8 cellular contexts compared by ENCODE assay signal in genomic region chr1:35931424-35932157, GRCh38. TPM values are rescaled to one million over a fixed set of nuclear protein-coding genes. Genes with fewer than 3 reads are reported as not detected.
DNase-seq lines count a peak whose midpoint lies in the region; ATAC-seq and TF ChIP-seq lines count a peak whose summit lies in the region.

No MANE protein-coding gene starts in this region.

- no peak overlapping the region; the same call in 1 of the 2 replicates for H3K27ac ChIP-seq in KMS-11
- peak overlapping the region; percentile 99 for H3K27ac ChIP-seq in left ventricle myocardium inferior (replicated peaks)

- H3K9me3 Mint-ChIP-seq in activated T-helper 2 cell treated with anti-CD3 and anti-CD28 coated beads, Interferon-gamma antibody, Interleukin-2, Interleukin-4, amounts not matched to agents 10 μg/mL and 5 μg/mL and 100 μg/mL, durations not matched to agents 14 hours and 24 hours and 36 hours: no peaks in the 10 kb centered on the region

- peak overlapping the region; percentile 91 for H2AFZ ChIP-seq in KMS-11 (ENCODE audit: low read depth)

- no peak for TF ChIP-seq CTCF in KMS-11 (conservative IDR thresholded peaks at IDR 0.05; ENCODE audit: low read depth, low read length)
- no peak for TF ChIP-seq CTCF in left ventricle myocardium inferior (IDR thresholded peaks at IDR 0.05; ENCODE audit: borderline replicate concordance)

- H3K9ac ChIP-seq in KMS-11: peak overlapping the region; percentile 72; the same call in 1 of the 2 replicates

- peaks cover 27% of the 10 kb centered on the region for H3K4me1 Mint-ChIP-seq in activated T-helper 2 cell treated with anti-CD3 and anti-CD28 coated beads, Interferon-gamma antibody, Interleukin-2, Interleukin-4, amounts not matched to agents 10 μg/mL and 5 μg/mL and 100 μg/mL, durations not matched to agents 14 hours and 24 hours and 36 hours (ENCODE audit: low read depth)

- peak overlapping the region; percentile 78 for H3K27ac Mint-ChIP-seq in activated T-helper 2 cell treated with anti-CD3 and anti-CD28 coated beads, Interferon-gamma antibody, Interleukin-2, Interleukin-4, amounts not matched to agents 10 μg/mL and 5 μg/mL and 100 μg/mL, durations not matched to agents 14 hours and 24 hours and 36 hours

- peaks cover 7% of the 10 kb centered on the region for H3K36me3 Mint-ChIP-seq in activated T-helper 2 cell treated with anti-CD3 and anti-CD28 coated beads, Interferon-gamma antibody, Interleukin-2, Interleukin-4, amounts not matched to agents 10 μg/mL and 5 μg/mL and 100 μg/mL, durations not matched to agents 14 hours and 24 hours and 36 hours (ENCODE audit: low read depth)

- DNase-seq in Caki2 (ENCODE audit: low read depth) (peak; percentile 30), left ventricle myocardium inferior (no peak), sciatic nerve (ENCODE audit: low spot score) (peak; percentile 60), 8988T (no peak)
- no peak for DNase-seq in activated T-helper 2 cell treated with anti-CD3 and anti-CD28 coated beads, Interferon-gamma antibody, Interleukin-2, Interleukin-4, amounts not matched to agents 10 μg/mL and 5 μg/mL and 100 μg/mL, durations not matched to agents 14 hours and 24 hours and 36 hours (ENCODE audit: low spot score)

- in situ Hi-C loops in Caki2 (cut with HindIII; ENCODE audit: low pct_unique_long_range_greater_than_20kb, low sequenced_read_pairs): no loop called here

- peak overlapping the region; percentile 82 for H3K4me3 Mint-ChIP-seq in activated T-helper 2 cell treated with anti-CD3 and anti-CD28 coated beads, Interferon-gamma antibody, Interleukin-2, Interleukin-4, amounts not matched to agents 10 μg/mL and 5 μg/mL and 100 μg/mL, durations not matched to agents 14 hours and 24 hours and 36 hours (ENCODE audit: low read depth)

- intact Hi-C loops in activated T-helper 2 cell treated with anti-CD3 and anti-CD28 coated beads, Interferon-gamma antibody, Interleukin-2, Interleukin-4, amounts not matched to agents 10 μg/mL and 5 μg/mL and 100 μg/mL, durations not matched to agents 14 hours and 24 hours and 36 hours (cut with micrococcal nuclease): loop anchor here (1.0 to 5.0 kb wide), 6 partner anchors 11 to 739 kb away; partner anchors contain the start of genes ADPRS, AGO1, SFPQ and THRAP3
- intact Hi-C loops in left ventricle myocardium inferior (cut with micrococcal nuclease): no loop called here
- intact Hi-C loops in sciatic nerve (cut with DNase I): no loop called here

- peaks cover 13% of the 10 kb centered on the region for H3K79me2 ChIP-seq in KMS-11 (ENCODE audit: insufficient read depth, low read depth)

- H3K36me3 ChIP-seq in KMS-11 (ENCODE audit: insufficient read depth) (no peaks in the 10 kb centered on the region), left ventricle myocardium inferior (no peaks in the 10 kb centered on the region)

- no peaks in the 10 kb centered on the region for H4K20me1 ChIP-seq in KMS-11 (ENCODE audit: insufficient read depth)

- no peaks in the 10 kb centered on the region for H3K27me3 Mint-ChIP-seq in activated T-helper 2 cell treated with anti-CD3 and anti-CD28 coated beads, Interferon-gamma antibody, Interleukin-2, Interleukin-4, amounts not matched to agents 10 μg/mL and 5 μg/mL and 100 μg/mL, durations not matched to agents 14 hours and 24 hours and 36 hours (ENCODE audit: low read depth)

- H3K9me3 ChIP-seq in left ventricle myocardium inferior (replicated peaks): no peaks in the 10 kb centered on the region

- H3K4me1 ChIP-seq in KMS-11 (ENCODE audit: low read depth, poor library complexity, severe bottlenecking) (peaks cover 37% of the 10 kb centered on the region), left ventricle myocardium inferior (peaks cover 42% of the 10 kb centered on the region)

- ATAC-seq in GM21360 (IDR thresholded peaks at IDR 0.05; ENCODE audit: unreplicated experiment): peak; percentile 35
- ATAC-seq in sciatic nerve: peak; percentile 13
- no peak for ATAC-seq in GM18502 (IDR thresholded peaks at IDR 0.05; ENCODE audit: poor library complexity, unreplicated experiment)

- H3K27me3 ChIP-seq in KMS-11 (ENCODE audit: insufficient read depth, low read depth) (peaks cover 14% of the 10 kb centered on the region; the same call in 1 of the 2 replicates), left ventricle myocardium inferior (ENCODE audit: low read depth) (no peaks in the 10 kb centered on the region)

- H3K4me2 ChIP-seq in KMS-11: peak overlapping the region; percentile 77

- peak overlapping the region; percentile 83 for H3K4me3 ChIP-seq in KMS-11 (IDR thresholded peaks at IDR 0.05; ENCODE audit: insufficient read depth, low read depth, low read length)
- peak overlapping the region; percentile 95 for H3K4me3 ChIP-seq in left ventricle myocardium inferior

RNA-seq across cellular contexts. Expression of gene AGO3, which starts 0.7 kb away (rescaled TPM):
- total RNA-seq in Caki2 (2014; rRNA removed; shearing (Covaris generic); ENCODE audit: low replicate concordance): 7.6 and 8.9 TPM in 2 replicates
- total RNA-seq in activated T-helper 2 cell treated with anti-CD3 and anti-CD28 coated beads, Interferon-gamma antibody, Interleukin-2, Interleukin-4, amounts not matched to agents 10 μg/mL and 5 μg/mL and 100 μg/mL, durations not matched to agents 14 hours and 24 hours and 36 hours: 21.2 and 26.7 TPM in 2 replicates
- total RNA-seq in left ventricle myocardium inferior (12.1 TPM), sciatic nerve (55.1 TPM)

RNA-seq across cellular contexts. Expression of gene AGO1, which starts 48.6 kb away (rescaled TPM):
- 5.0 and 8.4 TPM in 2 replicates for total RNA-seq in Caki2 (2014; rRNA removed; shearing (Covaris generic); ENCODE audit: low replicate concordance)
- total RNA-seq in activated T-helper 2 cell treated with anti-CD3 and anti-CD28 coated beads, Interferon-gamma antibody, Interleukin-2, Interleukin-4, amounts not matched to agents 10 μg/mL and 5 μg/mL and 100 μg/mL, durations not matched to agents 14 hours and 24 hours and 36 hours: 36.9 and 38.6 TPM in 2 replicates
- total RNA-seq in left ventricle myocardium inferior: 18.8 TPM
- total RNA-seq in sciatic nerve: 30.3 TPM

Comparison
In these comparisons a context has a peak if more than half of its experiments do, and no peak if none do; other contexts are left out.
1. DNase-seq: peak in Caki2 (single experiment) and sciatic nerve (single experiment); none in activated T-helper 2 cell treated with anti-CD3 and anti-CD28 coated beads, Interferon-gamma antibody, Interleukin-2, Interleukin-4, amounts not matched to agents 10 μg/mL and 5 μg/mL and 100 μg/mL, durations not matched to agents 14 hours and 24 hours and 36 hours (single experiment), left ventricle myocardium inferior (single experiment) and 8988T (single experiment).